In genomic region chrX:130079824-130080406, GRCh38 we compare ENCODE assay signal across 8 cellular contexts. TPM values are rescaled to one million over a fixed set of nuclear protein-coding genes. Genes with fewer than 3 reads are reported as not detected.
DNase-seq lines count a peak whose midpoint lies in the region; ATAC-seq and TF ChIP-seq lines count a peak whose summit lies in the region.

No MANE protein-coding gene starts in this region.

- ATAC-seq in naive thymus-derived CD4-positive, alpha-beta T cell, result no peak
- ATAC-seq in upper lobe of right lung, result peak; percentile 62

- H3K9me3 Mint-ChIP-seq in CD8-positive, alpha-beta memory T cell, result no peaks in the 10 kb centered on the region
- no peaks in the 10 kb centered on the region for H3K9me3 Mint-ChIP-seq in naive thymus-derived CD4-positive, alpha-beta T cell

- intact Hi-C loops in naive thymus-derived CD4-positive, alpha-beta T cell (cut with micrococcal nuclease), result loop anchor here (1.0 to 10.0 kb wide), 3 partner anchors 112 to 1735 kb away; no protein-coding TSS in a partner anchor
- intact Hi-C loops in upper lobe of right lung (cut with DNase I), result loop anchor here (10.0 kb wide), 1 partner anchor 115 kb away; no protein-coding TSS in a partner anchor

- peak; percentile 67 for TF ChIP-seq CTCF in upper lobe of right lung (IDR thresholded peaks at IDR 0.05)

- H3K36me3 ChIP-seq in CD8-positive, alpha-beta memory T cell (ENCODE audit: insufficient read depth, low read length), result no peaks in the 10 kb centered on the region
- peaks cover 0 to 13% (median 2%) of the 10 kb centered on the region in 3 experiments for H3K36me3 ChIP-seq in naive thymus-derived CD4-positive, alpha-beta T cell (ENCODE audit: control insufficient read depth in 2 of 3, insufficient read depth in 3 of 3, low read length in 3 of 3)
- H3K36me3 ChIP-seq in upper lobe of right lung, result no peaks in the 10 kb centered on the region

- H3K4me3 Mint-ChIP-seq in CD8-positive, alpha-beta memory T cell, result peak overlapping the region in 6 of 7 donors; percentile 3 to 70 (median 40)
- peak overlapping the region in 7 of 10 donors; percentile 14 to 64 (median 47) for H3K4me3 Mint-ChIP-seq in naive thymus-derived CD4-positive, alpha-beta T cell

- H3K4me1 ChIP-seq in CD8-positive, alpha-beta memory T cell (ENCODE audit: insufficient read depth, low read length), result peaks cover 36% of the 10 kb centered on the region
- peaks cover 26 to 30% of the 10 kb centered on the region in 2 donors for H3K4me1 ChIP-seq in naive thymus-derived CD4-positive, alpha-beta T cell (ENCODE audit: control insufficient read depth in 2 of 2, insufficient read depth in 2 of 2, low read length in 2 of 2)
- H3K4me1 ChIP-seq in upper lobe of right lung, result no peaks in the 10 kb centered on the region

- peaks cover 46 to 54% (median 51%) of the 10 kb centered on the region in 3 donors for H3K4me1 Mint-ChIP-seq in CD8-positive, alpha-beta memory T cell
- H3K4me1 Mint-ChIP-seq in naive thymus-derived CD4-positive, alpha-beta T cell, result peaks cover 19 to 46% (median 42%) of the 10 kb centered on the region in 7 donors

- no peak overlapping the region for H3K4me3 ChIP-seq in CD8-positive, alpha-beta memory T cell (ENCODE audit: low read length)
- no peak overlapping the region for H3K4me3 ChIP-seq in naive thymus-derived CD4-positive, alpha-beta T cell (ENCODE audit: low read length)
- H3K4me3 ChIP-seq in upper lobe of right lung, result no peak overlapping the region

- no peak for TF ChIP-seq POLR2A in erythroblast (IDR thresholded peaks at IDR 0.05; ENCODE audit: low read length)

- peak; percentile 42 to 66 (median 54) for DNase-seq in CD8-positive, alpha-beta memory T cell
- peak; percentile 83 for DNase-seq in HEK293T (ENCODE audit: extremely low spot score)
- peak; percentile 40 for DNase-seq in NCI-H774 (lab: John Stamatoyannopoulos, UW)
- peak; percentile 80 for DNase-seq in activated CD8-positive, alpha-beta memory T cell treated with anti-CD3 and anti-CD28 coated beads for 24 hours
- DNase-seq in erythroblast (lab: John Stamatoyannopoulos, UW), result peak; percentile 61 to 82
- DNase-seq in naive thymus-derived CD4-positive, alpha-beta T cell, result peak in 8 of 9 donors; percentile 13 to 66 (median 52)
- DNase-seq in upper lobe of right lung, result no peak
- no peak for DNase-seq in OCI-M2 (lab: John Stamatoyannopoulos, UW; ENCODE audit: unreplicated experiment)

- CTCF ChIA-PET in CD8-positive, alpha-beta memory T cell (lab: Charles Lee), result interaction anchor here (0.9 to 5.9 kb wide), 17 partner anchors 9 to 154 kb away, joined by 3 to 133 read pairs (median 6); partner anchors contain the start of gene RAB33A
- CTCF ChIA-PET in HEK293T (lab: Yijun Ruan, JAX), result interaction anchor here (0.7 to 1.6 kb wide), 17 partner anchors 9 to 839 kb away, joined by 3 to 11 read pairs (median 4); no protein-coding TSS in a partner anchor
- CTCF ChIA-PET in naive thymus-derived CD4-positive, alpha-beta T cell (lab: Charles Lee), result interaction anchor here (0.6 to 5.5 kb wide), 20 partner anchors 9 to 477 kb away, joined by 3 to 83 read pairs (median 4); no protein-coding TSS in a partner anchor

- H3K9me3 ChIP-seq in CD8-positive, alpha-beta memory T cell (ENCODE audit: low read length), result no peaks in the 10 kb centered on the region
- no peaks in the 10 kb centered on the region for H3K9me3 ChIP-seq in naive thymus-derived CD4-positive, alpha-beta T cell (ENCODE audit: control insufficient read depth in 2 of 3, low read length in 3 of 3)
- no peaks in the 10 kb centered on the region for H3K9me3 ChIP-seq in upper lobe of right lung

- H3K27ac Mint-ChIP-seq in CD8-positive, alpha-beta memory T cell, result peak overlapping the region; percentile 64 to 89 (median 84)
- H3K27ac Mint-ChIP-seq in naive thymus-derived CD4-positive, alpha-beta T cell, result peak overlapping the region; percentile 66 to 92 (median 85)

- H3K36me3 Mint-ChIP-seq in CD8-positive, alpha-beta memory T cell, result peaks cover 0 to 25% (median 0%) of the 10 kb centered on the region in 3 donors
- peaks cover 0 to 18% (median 3%) of the 10 kb centered on the region in 5 donors for H3K36me3 Mint-ChIP-seq in naive thymus-derived CD4-positive, alpha-beta T cell

- peaks cover 0 to 3% of the 10 kb centered on the region in 2 donors for H3K27me3 Mint-ChIP-seq in CD8-positive, alpha-beta memory T cell
- H3K27me3 Mint-ChIP-seq in naive thymus-derived CD4-positive, alpha-beta T cell, result no peaks in the 10 kb centered on the region

- POLR2A ChIA-PET in CD8-positive, alpha-beta memory T cell (lab: Charles Lee), result interaction anchor here (1.1 kb wide), 1 partner anchor 41 kb away, joined by 14 read pairs; no protein-coding TSS in a partner anchor
- POLR2A ChIA-PET in HEK293T (lab: Yijun Ruan, JAX), result no interaction called here
- POLR2A ChIA-PET in naive thymus-derived CD4-positive, alpha-beta T cell (lab: Charles Lee), result interaction anchor here (0.6 to 1.6 kb wide), 4 partner anchors 14 to 86 kb away, joined by 3 to 6 read pairs (median 4); partner anchors contain the start of gene AIFM1

- no peaks in the 10 kb centered on the region for H3K27me3 ChIP-seq in CD8-positive, alpha-beta memory T cell (ENCODE audit: insufficient read depth, low read length, poor library complexity, severe bottlenecking)
- no peaks in the 10 kb centered on the region for H3K27me3 ChIP-seq in naive thymus-derived CD4-positive, alpha-beta T cell (ENCODE audit: control insufficient read depth in 2 of 2, insufficient read depth in 2 of 2, low read length in 2 of 2)
- no peaks in the 10 kb centered on the region for H3K27me3 ChIP-seq in upper lobe of right lung

- H3K27ac ChIP-seq in CD8-positive, alpha-beta memory T cell (ENCODE audit: low read depth, low read length), result no peak overlapping the region
- peak overlapping the region; percentile 41 for H3K27ac ChIP-seq in naive thymus-derived CD4-positive, alpha-beta T cell (ENCODE audit: low read depth, low read length)
- H3K27ac ChIP-seq in upper lobe of right lung, result no peak overlapping the region

TF ChIP-seq in HEK293T, 16 proteins besides CTCF, POLR2A, EP300 and RAD21:
- TF ChIP-seq ARNT (IDR thresholded peaks at IDR 0.05) (no peak), L3MBTL2 (conservative IDR thresholded peaks at IDR 0.05) (no peak), FOXK2 (IDR thresholded peaks at IDR 0.05) (no peak), NFRKB (IDR thresholded peaks at IDR 0.05) (no peak), LEF1 (IDR thresholded peaks at IDR 0.05; ENCODE audit: borderline replicate concordance) (no peak), SUZ12 (IDR thresholded peaks at IDR 0.05) (no peak), HDGF (IDR thresholded peaks at IDR 0.05; ENCODE audit: borderline replicate concordance) (no peak), TARDBP (IDR thresholded peaks at IDR 0.05) (no peak), FOXA1 (IDR thresholded peaks at IDR 0.05) (no peak), SP1 (IDR thresholded peaks at IDR 0.05) (no peak)

RNA-seq across cellular contexts. Expression of gene ELF4, which starts 30.4 kb away (rescaled TPM):
- 10 to 100 TPM; 23.8 to 24.7 TPM for total RNA-seq in CD8-positive, alpha-beta memory T cell
- polyA plus RNA-seq in CD8-positive, alpha-beta memory T cell, result 19.5 TPM
- total RNA-seq in naive thymus-derived CD4-positive, alpha-beta T cell, result 10 to 100 TPM; 20.7 to 48.9 (median 23.7) TPM
- polyA plus RNA-seq in naive thymus-derived CD4-positive, alpha-beta T cell, result 10 to 100 TPM in 1 of 2 donors, 1 to 10 TPM in 1; 8.5 to 16.9 TPM
- total RNA-seq in upper lobe of right lung, result 23.8 TPM

Comparison
In these comparisons a context has a peak if more than half of its experiments do, and no peak if none do; other contexts are left out.
1. DNase-seq: peak in CD8-positive, alpha-beta memory T cell (5 of 5), HEK293T (single experiment), NCI-H774 (single experiment), activated CD8-positive, alpha-beta memory T cell treated with anti-CD3 and anti-CD28 coated beads for 24 hours (single experiment), erythroblast (2 of 2) and naive thymus-derived CD4-positive, alpha-beta T cell (8 of 9); none in upper lobe of right lung (single experiment) and OCI-M2 (single experiment).